Comparison of ENCODE assay signal across 26 cellular contexts in the genomic region with DNA sequence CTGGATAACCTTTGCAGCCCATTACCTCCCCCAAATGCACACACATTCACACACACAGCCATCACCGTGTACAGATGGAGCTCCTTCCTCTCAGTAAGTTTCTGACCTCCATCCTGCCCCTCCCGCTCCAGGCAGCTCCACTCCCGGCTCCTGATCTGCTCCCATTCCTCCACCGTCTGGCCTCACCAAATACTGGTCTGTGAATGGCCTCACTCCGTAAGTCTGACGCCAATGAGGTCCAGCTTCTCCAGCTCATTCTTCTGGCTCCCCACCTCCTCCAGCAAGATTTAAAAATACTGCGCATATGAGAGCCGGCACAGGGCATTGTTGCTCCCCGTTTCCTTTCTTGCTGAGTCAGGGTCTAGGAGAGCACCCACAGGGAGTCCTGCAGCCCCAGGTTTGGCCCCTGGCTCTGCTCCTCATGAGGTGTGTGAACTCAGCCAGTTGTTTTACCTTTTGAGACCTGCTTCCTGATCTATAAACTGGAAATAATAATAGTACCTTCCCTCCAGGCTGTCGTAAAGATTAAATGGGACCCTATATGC. TPM values are rescaled to one million over a fixed set of nuclear protein-coding genes. Genes with fewer than 3 reads are reported as not detected.
DNase-seq lines count a peak whose midpoint lies in the region; ATAC-seq, FAIRE-seq and TF ChIP-seq lines count a peak whose summit lies in the region.
"Had no signal": no experiment of that assay in that cellular context is flagged by ENCODE, and none has a peak within 500 bp of the region (broad histone marks: within the 10 kb centered on the region; RNA-seq: fewer than 3 reads in every experiment).

No MANE protein-coding gene starts in this region.

- H3K9me3 Mint-ChIP-seq in mesothelial cell of epicardium = no peaks in the 10 kb centered on the region
- H3K9me3 Mint-ChIP-seq: activated naive CD8-positive, alpha-beta T cell treated with anti-CD3 and anti-CD28 coated beads, Interleukin-2, amount 10 ng/mL, durations not matched to agents 7 days and 5 days; stimulated activated naive B cell treated with anti-CD40 and anti-IgM and Interleukin-4, amounts not matched to agents 10 μg/mL and 1 μg/mL and 100 μg/mL, for 72 hours; T-cell had no signal

- no peak overlapping the region for H2AK5ac ChIP-seq in H1 (ENCODE audit: low read depth, low read length)

- H3K23me2 ChIP-seq in H1 (ENCODE audit: low read depth, low read length) = no peaks in the 10 kb centered on the region

- H4K8ac ChIP-seq in H1 (ENCODE audit: extremely low read depth, insufficient read depth, low read length) = no peak overlapping the region; the same call in none of the 2 replicates

- H3K9me3 ChIP-seq in H1 (ENCODE audit: insufficient read depth in 2 of 2, low read depth in 1 of 2, low read length in 1 of 2) = no peaks in the 10 kb centered on the region
- H3K9me3 ChIP-seq in vagina = no peaks in the 10 kb centered on the region
- H3K9me3 ChIP-seq: HAP-1, thoracic aorta had no signal

- H3K4me3 ChIP-seq in H1 (ENCODE audit: extremely low read depth in 1 of 4, insufficient read depth in 2 of 4, low read depth in 3 of 4, low read length in 4 of 4) = no peak overlapping the region
- H3K4me3 ChIP-seq in vagina = no peak overlapping the region
- H3K4me3 ChIP-seq: HAP-1, thoracic aorta had no signal

- POLR2A ChIA-PET in H1 (lab: Charles Lee; ENCODE audit: partially characterized antibody) = interaction anchor here (0.8 to 1.5 kb wide), 3 partner anchors 13 to 20 kb away, joined by 3 to 5 read pairs (median 3); no protein-coding TSS in a partner anchor

- no peaks in the 10 kb centered on the region for H3K79me2 ChIP-seq in H1 (ENCODE audit: control insufficient read depth in 1 of 2, insufficient read depth in 2 of 2, low read length in 2 of 2)

- no peak overlapping the region for H3K4ac ChIP-seq in H1 (replicated peaks; ENCODE audit: insufficient read length, low read depth, low read length)

- H3K36me3 ChIP-seq in H1 (ENCODE audit: control insufficient read depth in 2 of 4, insufficient read depth in 4 of 4, low read length in 3 of 4) = no peaks in the 10 kb centered on the region
- no peaks in the 10 kb centered on the region for H3K36me3 ChIP-seq in vagina
- H3K36me3 ChIP-seq: HAP-1, thoracic aorta had no signal

- H3K14ac ChIP-seq in H1 (ENCODE audit: insufficient read length) = no peak overlapping the region

- H2BK20ac ChIP-seq in H1 (ENCODE audit: low read length) = peak overlapping the region; percentile 57; the same call in 1 of the 2 replicates

- no peak overlapping the region for H3K56ac ChIP-seq in H1 (replicated peaks; ENCODE audit: insufficient read length, low read depth, low read length)

- H2AFZ ChIP-seq in H1 (ENCODE audit: low read length) = 0 out of 2 replicates have a peak overlapping the region, but pooled peaks have one; percentile 15

- CTCF ChIA-PET in H1 (lab: Charles Lee; ENCODE audit: partially characterized antibody) = interaction anchor here (0.6 to 5.2 kb wide), 16 partner anchors 11 to 78 kb away, joined by 3 to 106 read pairs (median 7); no protein-coding TSS in a partner anchor

- no peak for FAIRE-seq in H1 (lab: Jason Lieb, UNC)
- FAIRE-seq: astrocyte, GM12892, HTR-8/SVneo, islet of Langerhans had no signal

- no peak overlapping the region for H3K4me3 Mint-ChIP-seq in mesothelial cell of epicardium
- H3K4me3 Mint-ChIP-seq: activated naive CD8-positive, alpha-beta T cell treated with anti-CD3 and anti-CD28 coated beads, Interleukin-2, amount 10 ng/mL, durations not matched to agents 7 days and 5 days; CD4-positive, alpha-beta memory T cell; stimulated activated naive B cell treated with anti-CD40 and anti-IgM and Interleukin-4, amounts not matched to agents 10 μg/mL and 1 μg/mL and 100 μg/mL, for 72 hours; T-cell had no signal

- TF ChIP-seq POLR2A in H1 (IDR thresholded peaks at IDR 0.05; ENCODE audit: control extremely low read depth in 1 of 2, low read depth in 2 of 2, low read length in 2 of 2) = no peak
- TF ChIP-seq POLR2A in vagina (IDR thresholded peaks at IDR 0.05) = no peak

- no peaks in the 10 kb centered on the region for H3K36me3 Mint-ChIP-seq in mesothelial cell of epicardium
- H3K36me3 Mint-ChIP-seq: activated naive CD8-positive, alpha-beta T cell treated with anti-CD3 and anti-CD28 coated beads, Interleukin-2, amount 10 ng/mL, durations not matched to agents 7 days and 5 days; CD4-positive, alpha-beta memory T cell; stimulated activated naive B cell treated with anti-CD40 and anti-IgM and Interleukin-4, amounts not matched to agents 10 μg/mL and 1 μg/mL and 100 μg/mL, for 72 hours; T-cell had no signal

- H4K91ac ChIP-seq in H1 (replicated peaks; ENCODE audit: insufficient read length, low read length) = no peak overlapping the region

- peak; percentile 30 for DNase-seq in left ventricle myocardium superior
- no peak for DNase-seq in Right ventricle myocardium inferior (ENCODE audit: missing footprints)
- DNase-seq in H1 (ENCODE audit: low read depth in 1 of 2, low spot score in 2 of 2) = peak in 1 of 2 experiments; percentile 47
- no peak for DNase-seq in mesothelial cell of epicardium (ENCODE audit: low spot score in 2 of 2, unreplicated experiment in 2 of 2)
- no peak for DNase-seq in vagina (ENCODE audit: extremely low spot score in 2 of 2)
- no peak for DNase-seq in HPDE6-E6E7 (ENCODE audit: extremely low spot score)
- DNase-seq: activated CD4-positive, alpha-beta T cell treated with anti-CD3 and anti-CD28 coated beads, Interleukin-2, amount 50 U/mL, for 48 hours; activated naive CD8-positive, alpha-beta T cell treated with anti-CD3 and anti-CD28 coated beads, Interleukin-2, amount 10 ng/mL, durations not matched to agents 7 days and 5 days; CD4-positive, alpha-beta memory T cell; central memory CD4-positive, alpha-beta T cell; DMS153; NCI-H1436; NCI-H2081 treated with DMSO at 0.1 percent for 48 hours; NCI-H226; RPMI8226; stimulated activated CD4-positive, alpha-beta T cell treated with anti-CD3 and anti-CD28 coated beads, Interleukin-15, amount 100 ng/mL, for 24 hours; stimulated activated naive B cell treated with anti-CD40 and anti-IgM and Interleukin-4, amounts not matched to agents 10 μg/mL and 1 μg/mL and 100 μg/mL, for 72 hours; T-cell had no signal

- H3K23ac ChIP-seq in H1 (ENCODE audit: insufficient read length) = no peak overlapping the region

- H4K20me1 ChIP-seq in H1 (replicated peaks in 1 of 2; ENCODE audit: control insufficient read depth in 1 of 2, insufficient read depth in 2 of 2, low read length in 2 of 2) = no peaks in the 10 kb centered on the region

- H3K27me3 ChIP-seq in H1 (replicated peaks in 1 of 4; ENCODE audit: control insufficient read depth in 3 of 4, extremely low read depth in 1 of 4, insufficient read depth in 3 of 4, low read length in 3 of 4) (no peaks in the 10 kb centered on the region; a peak in 2 of 7 replicates), vagina (no peaks in the 10 kb centered on the region)

- intact Hi-C loops in left ventricle myocardium superior (cut with micrococcal nuclease) (no loop called here), Right ventricle myocardium inferior (cut with DNase I) (no loop called here), vagina (cut with DNase I) (no loop called here)

- TF ChIP-seq CTCF in H1 (IDR thresholded peaks at IDR 0.05; ENCODE audit: control extremely low read depth in 1 of 3, insufficient read depth in 1 of 3, low read depth in 1 of 3, low read length in 3 of 3) (no peak), mesothelial cell of epicardium (IDR thresholded peaks at IDR 0.05; ENCODE audit: unreplicated experiment) (no peak), vagina (IDR thresholded peaks at IDR 0.05) (no peak)

- peak overlapping the region; percentile 7 for H3K27ac Mint-ChIP-seq in mesothelial cell of epicardium
- H3K27ac Mint-ChIP-seq: activated naive CD8-positive, alpha-beta T cell treated with anti-CD3 and anti-CD28 coated beads, Interleukin-2, amount 10 ng/mL, durations not matched to agents 7 days and 5 days; CD4-positive, alpha-beta memory T cell; stimulated activated naive B cell treated with anti-CD40 and anti-IgM and Interleukin-4, amounts not matched to agents 10 μg/mL and 1 μg/mL and 100 μg/mL, for 72 hours; T-cell had no signal

- 0 out of 2 replicates have a peak overlapping the region, but pooled peaks have one; percentile 28 for H3K18ac ChIP-seq in H1 (ENCODE audit: extremely low read depth, low read length)

- no peak overlapping the region for H2BK15ac ChIP-seq in H1 (ENCODE audit: low read length)

- TF ChIP-seq RAD21 in H1 (IDR thresholded peaks at IDR 0.05 in 1 of 2, conservative IDR thresholded peaks at IDR 0.05 in 1 of 2; ENCODE audit: low read depth in 2 of 2, low read length in 2 of 2) = no peak

- peaks cover 11% of the 10 kb centered on the region for H3K27me3 Mint-ChIP-seq in mesothelial cell of epicardium (ENCODE audit: low read depth)

- no peak overlapping the region for H3K4me2 ChIP-seq in H1 (ENCODE audit: insufficient read depth in 1 of 2, low read depth in 2 of 2, low read length in 2 of 2)

- H3K27ac ChIP-seq in H1 (ENCODE audit: low read depth, low read length) (no peak overlapping the region), vagina (peak overlapping the region; percentile 82)
- H3K27ac ChIP-seq: thoracic aorta had no signal

- no peak overlapping the region for H2BK120ac ChIP-seq in H1 (replicated peaks; ENCODE audit: low read depth, low read length)

- no peak for ATAC-seq in left ventricle myocardium superior
- no peak for ATAC-seq in Right ventricle myocardium inferior
- ATAC-seq in GM19397 (IDR thresholded peaks at IDR 0.05; ENCODE audit: unreplicated experiment) = no peak
- ATAC-seq in HG02623 (IDR thresholded peaks at IDR 0.05; ENCODE audit: unreplicated experiment) = no peak
- ATAC-seq: stimulated activated naive B cell treated with anti-CD40 and anti-IgM and Interleukin-4, amounts not matched to agents 10 μg/mL and 1 μg/mL and 100 μg/mL, for 72 hours; T-cell had no signal

- peak overlapping the region; percentile 32; the same call in 1 of the 2 replicates for H2BK5ac ChIP-seq in H1 (ENCODE audit: low read depth, low read length)

- 65% methylated on average over 10 of the region's 10 CpGs; no CpG with 5 or more reads in 1 of the 2 experiments for WGBS in H1 (ENCODE audit: extremely low coverage in 1 of 2, insufficient coverage in 1 of 2, insufficient read length in 1 of 2, insufficient replicate concordance in 2 of 2, low coverage in 1 of 2, low lambda C conversion rate in 2 of 2, missing lambda C conversion rate in 1 of 2), 2 experiments

- H3K4me1 ChIP-seq in H1 (replicated peaks in 1 of 4; ENCODE audit: control insufficient read depth in 3 of 4, insufficient read depth in 4 of 4, low read length in 3 of 4) (peaks cover 0 to 11% (median 3%) of the 10 kb centered on the region in 4 experiments; a peak in 6 of 7 replicates), vagina (peaks cover 44% of the 10 kb centered on the region)
- H3K4me1 ChIP-seq: HAP-1 had no signal

- no peak for TF ChIP-seq EP300 in H1 (IDR thresholded peaks at IDR 0.05; ENCODE audit: borderline replicate concordance in 1 of 2, low read depth in 2 of 2, low read length in 2 of 2)

- H3K79me1 ChIP-seq in H1 (ENCODE audit: low read depth, low read length) = no peaks in the 10 kb centered on the region

- no peak overlapping the region for H4K5ac ChIP-seq in H1 (ENCODE audit: insufficient read length, low read depth, low read length)

- H2BK12ac ChIP-seq in H1 (ENCODE audit: low read depth, low read length) = peak overlapping the region; percentile 29; the same call in 1 of the 2 replicates

- no peak overlapping the region for H3K9ac ChIP-seq in H1 (replicated peaks in 1 of 4; ENCODE audit: extremely low read depth in 1 of 4, low read depth in 3 of 4, low read length in 3 of 4)

- peaks cover 45% of the 10 kb centered on the region for H3K4me1 Mint-ChIP-seq in mesothelial cell of epicardium
- H3K4me1 Mint-ChIP-seq: activated naive CD8-positive, alpha-beta T cell treated with anti-CD3 and anti-CD28 coated beads, Interleukin-2, amount 10 ng/mL, durations not matched to agents 7 days and 5 days; CD4-positive, alpha-beta memory T cell; stimulated activated naive B cell treated with anti-CD40 and anti-IgM and Interleukin-4, amounts not matched to agents 10 μg/mL and 1 μg/mL and 100 μg/mL, for 72 hours; T-cell had no signal

RNA-seq across cellular contexts. Expression of a gene that starts 14.0 kb away (rescaled TPM):
- total RNA-seq in left ventricle myocardium superior (22.3 TPM), Right ventricle myocardium inferior (21.4 TPM), mesothelial cell of epicardium (51.7 to 53.4 TPM (median 52.8 TPM) in 3 replicates), vagina (13.5 TPM)
- 29.9 and 31.3 TPM in 2 replicates for total RNA-seq in H1 (2021; fragmentation: NEBNext Ultra II Directional; extraction: Animal tissue kit (Norgen Biotek cat#: 25700))
- 14.8 and 15.3 TPM in 2 replicates for polyA plus RNA-seq in H1 (2011; rRNA removed)
- 19.8 TPM for polyA plus RNA-seq in H1 (2011; cell fraction: cytosol; rRNA removed)
- polyA plus RNA-seq in H1 (2011; cell fraction: nucleus; rRNA removed) = 34.3 TPM
- 16.3 to 20.5 TPM (median 20.1 TPM) in 4 replicates for polyA plus RNA-seq in H1 (2012, experiment 1 of 2)
- polyA plus RNA-seq in H1 (2012, experiment 2 of 2) = 5.1 TPM
- polyA plus RNA-seq in H1 (2013, experiment 1 of 2) = 12.3 TPM
- polyA plus RNA-seq in H1 (2013, experiment 2 of 2) = 11.4 TPM
- polyA minus RNA-seq in H1 (2011; rRNA and poly(A)+ RNA removed) = 29.7 and 37.5 TPM in 2 replicates
- polyA minus RNA-seq in H1 (2011; cell fraction: cytosol; rRNA and poly(A)+ RNA removed) = 26.1 TPM
- polyA minus RNA-seq in H1 (2011; cell fraction: nucleus; rRNA and poly(A)+ RNA removed) = 16.7 TPM
